ENCODE assay signal across 8 cellular contexts in genomic region chr17:47252766-47253512, GRCh38. TPM values are rescaled to one million over a fixed set of nuclear protein-coding genes. Genes with fewer than 3 reads are reported as not detected.
A peak's percentile ranks its signal among the peaks of the same experiment; 100 is the strongest.
DNase-seq lines count a peak whose midpoint lies in the region; ATAC-seq, FAIRE-seq and TF ChIP-seq lines count a peak whose summit lies in the region.

No MANE protein-coding gene starts in this region.

- peaks cover 6 to 35% of the 10 kb centered on the region in 2 experiments; a peak in 3 of 4 replicates for H3K79me1 ChIP-seq in IMR-90 (ENCODE audit: low read depth in 1 of 2, low read length in 2 of 2)

- dilution Hi-C loops in IMR-90 (cut with HindIII; ENCODE audit: low sequenced_read_pairs, unreplicated experiment): no loop called here

- peak overlapping the region; percentile 61 for H4K5ac ChIP-seq in IMR-90 (ENCODE audit: low read depth, low read length)

- H3K36me3 Mint-ChIP-seq in naive thymus-derived CD8-positive, alpha-beta T cell: no peaks in the 10 kb centered on the region

- H3K56ac ChIP-seq in IMR-90 (ENCODE audit: extremely low read depth, insufficient read depth, low read length): peak overlapping the region; percentile 16; the same call in 1 of the 2 replicates

- H3K4me1 Mint-ChIP-seq in naive thymus-derived CD8-positive, alpha-beta T cell: peaks cover 6 to 15% (median 10%) of the 10 kb centered on the region in 4 donors

- H3K4me2 ChIP-seq in IMR-90 (ENCODE audit: low read depth, low read length): peak overlapping the region; percentile 89

- H3K27me3 ChIP-seq in BE2C (peaks cover 3% of the 10 kb centered on the region; the same call in 1 of the 2 replicates), IMR-90 (ENCODE audit: control insufficient read depth, insufficient read depth, low read length) (no peaks in the 10 kb centered on the region; the same call in 1 of the 2 replicates), colonic mucosa (peaks cover 3% of the 10 kb centered on the region)

- peaks cover 4% of the 10 kb centered on the region for H3K9me1 ChIP-seq in IMR-90 (ENCODE audit: insufficient read depth, low read length)

- peak overlapping the region; percentile 95 for H2AFZ ChIP-seq in IMR-90 (replicated peaks; ENCODE audit: low read length, poor library complexity)

- TF ChIP-seq RAD21 in IMR-90 (IDR thresholded peaks at IDR 0.05; ENCODE audit: low read length): no peak

- H3K14ac ChIP-seq in IMR-90 (replicated peaks; ENCODE audit: low read depth, low read length): peak overlapping the region; percentile 82; the same call in 1 of the 2 replicates

- H2AK9ac ChIP-seq in IMR-90 (replicated peaks; ENCODE audit: low read depth, low read length, poor library complexity): no peak overlapping the region

- CTCF ChIA-PET in IMR-90 (lab: Yijun Ruan, JAX): no interaction called here

- ATAC-seq in IMR-90 (ENCODE audit: low read depth) (no peak), GM21529 (IDR thresholded peaks at IDR 0.05; ENCODE audit: unreplicated experiment) (no peak), GM18519 (IDR thresholded peaks at IDR 0.05; ENCODE audit: low FRiP score, unreplicated experiment) (no peak)
- no peak for ATAC-seq in naive thymus-derived CD8-positive, alpha-beta T cell

- H3K9ac ChIP-seq in IMR-90 (ENCODE audit: low read depth, low read length) (peak overlapping the region; percentile 81), colonic mucosa (ENCODE audit: low read depth in 2 of 2, low read length in 2 of 2) (peak overlapping the region in 1 of 2 donors; percentile 47)

- H2BK5ac ChIP-seq in IMR-90 (ENCODE audit: low read depth, low read length, poor library complexity, severe bottlenecking): peak overlapping the region; percentile 3

- H4K91ac ChIP-seq in IMR-90 (ENCODE audit: insufficient read depth, low read depth, low read length): peak overlapping the region; percentile 24

- peak overlapping the region; percentile 2 for H3K4ac ChIP-seq in IMR-90 (ENCODE audit: low read depth, low read length)

- H3K27me3 Mint-ChIP-seq in naive thymus-derived CD8-positive, alpha-beta T cell: peaks cover 28 to 68% (median 44%) of the 10 kb centered on the region in 5 donors

- H3K23ac ChIP-seq in IMR-90 (ENCODE audit: low read depth, low read length): peak overlapping the region; percentile 60; the same call in 1 of the 2 replicates

- peak overlapping the region; percentile 54 for H3K18ac ChIP-seq in IMR-90 (ENCODE audit: low read depth, low read length)

- DNase-seq in BE2C (no peak), IMR-90 (no peak), colonic mucosa (no peak), urothelium cell line (ENCODE audit: low spot score) (no peak), D721Med (ENCODE audit: insufficient read length, low spot score) (no peak)
- DNase-seq in naive thymus-derived CD8-positive, alpha-beta T cell: no peak

- peak overlapping the region; percentile 60 to 82 (median 70) for H3K4me3 Mint-ChIP-seq in naive thymus-derived CD8-positive, alpha-beta T cell

- 0 out of 2 replicates have a peak, but pooled peaks cover 2% of the 10 kb centered on the region for H3K4me1 ChIP-seq in BE2C
- peaks cover 12% of the 10 kb centered on the region for H3K4me1 ChIP-seq in IMR-90 (ENCODE audit: control insufficient read depth, insufficient read depth, low read length)
- H3K4me1 ChIP-seq in colonic mucosa: no peaks in the 10 kb centered on the region

- H3K9me3 ChIP-seq in BE2C (no peaks in the 10 kb centered on the region), IMR-90 (ENCODE audit: control insufficient read depth, insufficient read depth, low read length) (no peaks in the 10 kb centered on the region), colonic mucosa (no peaks in the 10 kb centered on the region)

- no TSS peak for BruUV-seq in IMR-90 (replicated peaks; lab: Mats Ljungman, UMichigan)

- peak overlapping the region; percentile 12; the same call in 2 of the 3 replicates for H2BK15ac ChIP-seq in IMR-90 (ENCODE audit: low read depth, low read length)

- TF ChIP-seq POLR2A in IMR-90 (IDR thresholded peaks at IDR 0.05; ENCODE audit: low read depth, low read length): no peak

- TF ChIP-seq CTCF in BE2C (IDR thresholded peaks at IDR 0.05; ENCODE audit: low read depth, low read length): no peak
- no peak for TF ChIP-seq CTCF in IMR-90 (conservative IDR thresholded peaks at IDR 0.05; ENCODE audit: low read depth, low read length)
- no peak for TF ChIP-seq CTCF in colonic mucosa (IDR thresholded peaks at IDR 0.05)
- TF ChIP-seq CTCF in D721Med (IDR thresholded peaks at IDR 0.05; ENCODE audit: insufficient read depth, missing control alignments): no peak

- FAIRE-seq in urothelium cell line (lab: Jason Lieb, UNC): no peak
- FAIRE-seq in D721Med (lab: Jason Lieb, UNC): no peak

- in situ Hi-C loops in IMR-90 (cut with MboI; ENCODE audit: low sequenced_read_pairs): no loop called here

- H3K27ac Mint-ChIP-seq in naive thymus-derived CD8-positive, alpha-beta T cell: peak overlapping the region in 1 of 10 donors; percentile 6

- peak overlapping the region; percentile 79 for H2BK120ac ChIP-seq in IMR-90 (ENCODE audit: low read depth, low read length)

- H2AK5ac ChIP-seq in IMR-90 (ENCODE audit: low read depth, low read length): peak overlapping the region; percentile 50; the same call in 1 of the 2 replicates

- peak overlapping the region; percentile 71 for H2BK20ac ChIP-seq in IMR-90 (ENCODE audit: low read depth, low read length)

- H3K27ac ChIP-seq in IMR-90 (ENCODE audit: insufficient read depth, low read length) (peak overlapping the region; percentile 66; the same call in 1 of the 2 replicates), colonic mucosa (peak overlapping the region; percentile 8)

- peak overlapping the region; percentile 18 to 76; a peak in 2 of 4 replicates for H4K8ac ChIP-seq in IMR-90 (ENCODE audit: low read depth in 2 of 2, low read length in 2 of 2)

- no peaks in the 10 kb centered on the region for H3K9me3 Mint-ChIP-seq in naive thymus-derived CD8-positive, alpha-beta T cell

- POLR2A ChIA-PET in IMR-90 (lab: Charles Lee; ENCODE audit: unreplicated experiment): no interaction called here
- POLR2A ChIA-PET in naive thymus-derived CD8-positive, alpha-beta T cell (lab: Charles Lee): no interaction called here

- no peaks in the 10 kb centered on the region for H4K20me1 ChIP-seq in IMR-90 (ENCODE audit: insufficient read depth, low read length)

- H3K36me3 ChIP-seq in BE2C (no peaks in the 10 kb centered on the region), IMR-90 (ENCODE audit: control insufficient read depth, insufficient read depth, low read length) (no peaks in the 10 kb centered on the region), colonic mucosa (no peaks in the 10 kb centered on the region)

- WGBS in IMR-90 (ENCODE audit: extremely low coverage in 2 of 2, insufficient read length in 1 of 2), 2 experiments: 73% methylated on average over 5 of the region's 10 CpGs; no CpG with 5 or more reads in 1 of the 2 experiments

- intact Hi-C loops in IMR-90 (cut with micrococcal nuclease) (no loop called here), colonic mucosa (cut with DNase I) (no loop called here)

- H3K4me3 ChIP-seq in BE2C (ENCODE audit: low read depth, low read length) (peak overlapping the region; percentile 68), IMR-90 (ENCODE audit: insufficient read depth, low read depth, low read length) (peak overlapping the region; percentile 99), colonic mucosa (peak overlapping the region; percentile 76)

TF ChIP-seq in IMR-90, 13 proteins besides CTCF, POLR2A, EP300 and RAD21:
- TF ChIP-seq FOS (IDR thresholded peaks at IDR 0.05; ENCODE audit: low read depth, low read length): no peak
TF ChIP-seq in IMR-90: peak in this region for 0.

RNA-seq across cellular contexts. Expression of gene ITGB3, which starts 0.7 kb away (rescaled TPM):
- 0.46 TPM for polyA plus RNA-seq in BE2C (2012; ENCODE audit: insufficient read depth, insufficient read length, low read depth)
- total RNA-seq in IMR-90 (2012; rRNA removed) (14.4 and 17.6 TPM in 2 replicates), colonic mucosa (10 to 100 TPM in 1 of 2 donors, 1 to 10 TPM in 1; 1.9 to 15.4 TPM)
- 9.0 and 9.8 TPM in 2 replicates for polyA plus RNA-seq in IMR-90 (2012; rRNA removed)
- polyA plus RNA-seq in IMR-90 (2012; cell fraction: cytosol; rRNA removed): 5.7 and 6.6 TPM in 2 replicates
- polyA plus RNA-seq in IMR-90 (2012; cell fraction: nucleus; rRNA removed; ENCODE audit: low replicate concordance): 2.9 and 7.5 TPM in 2 replicates
- not detected for total RNA-seq in naive thymus-derived CD8-positive, alpha-beta T cell
- not detected for polyA plus RNA-seq in naive thymus-derived CD8-positive, alpha-beta T cell

RNA-seq across cellular contexts. Expression of gene MYL4, which starts 43.8 kb away (rescaled TPM):
- polyA plus RNA-seq in BE2C (2012; ENCODE audit: insufficient read depth, insufficient read length, low read depth): 0.69 TPM
- total RNA-seq in IMR-90 (2012; rRNA removed) (0.28 TPM in 1 of 2 replicates, not detected in the other), colonic mucosa (under 1 TPM; 0.59 to 0.69 TPM)
- 0.20 TPM in 1 of 2 replicates, not detected in the other for polyA plus RNA-seq in IMR-90 (2012; rRNA removed)
- 0.14 TPM in 1 of 2 replicates, not detected in the other for polyA plus RNA-seq in IMR-90 (2012; cell fraction: cytosol; rRNA removed)
- polyA plus RNA-seq in IMR-90 (2012; cell fraction: nucleus; rRNA removed; ENCODE audit: low replicate concordance): 0.41 and 0.42 TPM in 2 replicates
- not detected for total RNA-seq in naive thymus-derived CD8-positive, alpha-beta T cell
- not detected for polyA plus RNA-seq in naive thymus-derived CD8-positive, alpha-beta T cell
